8 cellular contexts compared by ENCODE assay signal in genomic region chr9:83707768-83708514, GRCh38. TPM values are rescaled to one million over a fixed set of nuclear protein-coding genes. Genes with fewer than 3 reads are reported as not detected.
DNase-seq lines count a peak whose midpoint lies in the region; ATAC-seq, FAIRE-seq and TF ChIP-seq lines count a peak whose summit lies in the region.

Gene UBQLN1 (minus strand): TSS chr9:83707958. CDS start chr9:83707679, 279 bp downstream.

- no TSS peak for BruUV-seq in endothelial cell of umbilical vein (replicated peaks; lab: Mats Ljungman, UMichigan)

- H4K20me1 ChIP-seq in OCI-LY3 (ENCODE audit: insufficient read depth, low read length) (peaks cover 36% of the 10 kb centered on the region), endothelial cell of umbilical vein (replicated peaks; ENCODE audit: control insufficient read depth, extremely low read depth, insufficient read depth, low read length) (no peaks in the 10 kb centered on the region)

- H3K4me2 ChIP-seq in OCI-LY3 (ENCODE audit: low read length) (peak within 1 kb of the TSS; percentile 89), endothelial cell of umbilical vein (ENCODE audit: insufficient read depth, low read length) (peak within 1 kb of the TSS; percentile 99)

- peak; percentile 85 for ATAC-seq in GM21528 (IDR thresholded peaks at IDR 0.05; ENCODE audit: low FRiP score, unreplicated experiment)

- POLR2A ChIA-PET in endothelial cell of umbilical vein (lab: Charles Lee), result interaction anchor here (0.6 to 2.8 kb wide), 3 partner anchors 10 to 58 kb away, joined by 3 to 14 read pairs (median 11); no protein-coding TSS in a partner anchor

- H3K9me3 ChIP-seq in OCI-LY3 (ENCODE audit: insufficient read depth, low read length) (no peaks in the 10 kb centered on the region), endothelial cell of umbilical vein (replicated peaks; ENCODE audit: control insufficient read depth, insufficient read depth, low read length) (no peaks in the 10 kb centered on the region)

- H3K36me3 ChIP-seq in OCI-LY3 (replicated peaks; ENCODE audit: low read depth, low read length) (peaks cover 11% of the 10 kb centered on the region), endothelial cell of umbilical vein (ENCODE audit: control insufficient read depth in 2 of 2, extremely low read depth in 1 of 2, insufficient read depth in 2 of 2, low read length in 2 of 2) (no peaks in the 10 kb centered on the region)

- no peaks in the 10 kb centered on the region for H3K9me1 ChIP-seq in endothelial cell of umbilical vein (replicated peaks; ENCODE audit: control insufficient read depth, extremely low read depth, insufficient read depth, low read length)

- peak; percentile 87 for FAIRE-seq in endothelial cell of umbilical vein (lab: Jason Lieb, UNC)

- H3K27ac ChIP-seq in OCI-LY3 (ENCODE audit: low read length) (peak within 1 kb of the TSS; percentile 89), endothelial cell of umbilical vein (ENCODE audit: insufficient read depth, low read depth, low read length) (peak within 1 kb of the TSS; percentile 99)

- no peaks in the 10 kb centered on the region for H3K27me3 ChIP-seq in OCI-LY3 (ENCODE audit: low read depth, low read length)
- no peaks in the 10 kb centered on the region for H3K27me3 ChIP-seq in endothelial cell of umbilical vein (ENCODE audit: control insufficient read depth in 2 of 2, insufficient read depth in 2 of 2, low read length in 2 of 2)

- dilution Hi-C loops in endothelial cell of umbilical vein (cut with MboI; ENCODE audit: extremely low pct_ligation_motif_present, low sequenced_read_pairs), result no loop called here

- intact Hi-C loops in endothelial cell of umbilical vein (cut with micrococcal nuclease), result loop anchor here (1.0 to 5.0 kb wide), 8 partner anchors 42 to 489 kb away; partner anchors contain the start of genes GKAP1, HNRNPK, IDNK and KIF27

- TF ChIP-seq CTCF in OCI-LY3 (IDR thresholded peaks at IDR 0.05; ENCODE audit: low read depth, low read length) (no peak), endothelial cell of umbilical vein (IDR thresholded peaks at IDR 0.05; ENCODE audit: extremely low read depth in 1 of 2, insufficient read depth in 1 of 2, low read depth in 1 of 2, low read length in 2 of 2) (no peak)

- H3K79me2 ChIP-seq in OCI-LY3 (ENCODE audit: low read length) (peaks cover 48% of the 10 kb centered on the region), endothelial cell of umbilical vein (ENCODE audit: control insufficient read depth, insufficient read depth, low read length) (peaks cover 48% of the 10 kb centered on the region)

- DNase-seq in DMS 273 (lab: John Stamatoyannopoulos, UW; ENCODE audit: unreplicated experiment), result peak; percentile 94
- peak; percentile 93 for DNase-seq in HuH-7.5 (ENCODE audit: low spot score)
- DNase-seq in activated CD8-positive, alpha-beta memory T cell treated with anti-CD3 and anti-CD28 coated beads, Interleukin-2, amount 50 U/mL, for 48 hours, result peak; percentile 96
- peak; percentile 93 for DNase-seq in endothelial cell of umbilical vein (ENCODE audit: low read depth, low spot score)
- DNase-seq in midbrain (lab: John Stamatoyannopoulos, UW), result peak; percentile 95
- peak; percentile 83 to 84 for DNase-seq in stimulated activated CD8-positive, alpha-beta memory T cell treated with anti-CD3 and anti-CD28 coated beads, Interleukin-15, amount 100 ng/mL, for 48 hours (ENCODE audit: low read depth in 2 of 2)

- H3K9ac ChIP-seq in OCI-LY3 (ENCODE audit: low read length) (peak within 1 kb of the TSS; percentile 91), endothelial cell of umbilical vein (replicated peaks; ENCODE audit: extremely low read depth, insufficient read depth, low read length) (peak within 1 kb of the TSS; percentile 99)

- H3K4me1 ChIP-seq in OCI-LY3 (ENCODE audit: low read length), result peaks cover 14% of the 10 kb centered on the region
- peaks cover 16% of the 10 kb centered on the region for H3K4me1 ChIP-seq in endothelial cell of umbilical vein (ENCODE audit: control insufficient read depth, extremely low read depth, insufficient read depth, low read length)

- TF ChIP-seq POLR2A in endothelial cell of umbilical vein (IDR thresholded peaks at IDR 0.05; ENCODE audit: low read depth, low read length), result peak; percentile 93

- H3K4me3 ChIP-seq in OCI-LY3 (ENCODE audit: low read length) (peak within 1 kb of the TSS; percentile 96), endothelial cell of umbilical vein (replicated peaks in 1 of 3; ENCODE audit: insufficient read depth in 1 of 3, low read depth in 1 of 3, low read length in 3 of 3) (peak within 1 kb of the TSS; percentile 18 to 100 (median 57))

- H2AFZ ChIP-seq in OCI-LY3 (ENCODE audit: low read depth, low read length) (peak within 1 kb of the TSS; percentile 98), endothelial cell of umbilical vein (ENCODE audit: low read depth, low read length) (peak within 1 kb of the TSS; percentile 83)

- CTCF ChIA-PET in endothelial cell of umbilical vein (lab: Charles Lee), result interaction anchor here (0.6 to 3.8 kb wide), 7 partner anchors 10 to 87 kb away, joined by 3 to 25 read pairs (median 4); no protein-coding TSS in a partner anchor

TF ChIP-seq in endothelial cell of umbilical vein, 7 proteins besides CTCF, POLR2A, EP300 and RAD21:
- TF ChIP-seq POLR2AphosphoS5 (IDR thresholded peaks at IDR 0.05; ENCODE audit: insufficient read depth, low read depth, low read length), result peak; percentile 95
- no peak for TF ChIP-seq EZH2 (IDR thresholded peaks at IDR 0.05; ENCODE audit: borderline replicate concordance, low read depth, low read length, severe bottlenecking)
- peak; percentile 74 for TF ChIP-seq JUN (IDR thresholded peaks at IDR 0.05; ENCODE audit: borderline replicate concordance, insufficient read depth, insufficient read length, low read depth)
- TF ChIP-seq FOS (IDR thresholded peaks at IDR 0.05; ENCODE audit: borderline replicate concordance, insufficient read depth, low read length), result peak; percentile 23
- peak; percentile 58 for TF ChIP-seq MAX (IDR thresholded peaks at IDR 0.05; ENCODE audit: insufficient read depth, insufficient read length)
- no peak for TF ChIP-seq GATA2 (IDR thresholded peaks at IDR 0.05; ENCODE audit: insufficient read depth, insufficient read length, low read depth, low read length)
- peak; percentile 91 for TF ChIP-seq MYC (IDR thresholded peaks at IDR 0.05; ENCODE audit: low read depth, low read length)

RNA-seq across cellular contexts. Expression of gene UBQLN1, which starts in this region (rescaled TPM):
- 101 and 110 TPM in 2 replicates for total RNA-seq in endothelial cell of umbilical vein
- polyA plus RNA-seq in endothelial cell of umbilical vein, result 61.1 and 66.1 TPM in 2 replicates
- polyA plus RNA-seq in endothelial cell of umbilical vein (2011; cell fraction: cytosol; rRNA removed), result 83.0 and 83.4 TPM in 2 replicates
- 87.2 and 97.7 TPM in 2 replicates for polyA plus RNA-seq in endothelial cell of umbilical vein (2011; cell fraction: nucleus; rRNA removed)
- 88.8 and 111 TPM in 2 replicates for polyA plus RNA-seq in endothelial cell of umbilical vein (2012)
- polyA minus RNA-seq in endothelial cell of umbilical vein, result 209 and 217 TPM in 2 replicates
- polyA minus RNA-seq in endothelial cell of umbilical vein (2011; cell fraction: cytosol; rRNA and poly(A)+ RNA removed), result 108 TPM
- 110 and 120 TPM in 2 replicates for polyA minus RNA-seq in endothelial cell of umbilical vein (2011; cell fraction: nucleus; rRNA and poly(A)+ RNA removed)

Comparison
In these comparisons a context has a peak if more than half of its experiments do, and no peak if none do; other contexts are left out.
1. Peak in every context shown above with its lines: DNase-seq, ATAC-seq, H3K4me3 ChIP-seq and H3K27ac ChIP-seq.